Comparison of ENCODE assay signal across 12 cellular contexts in genomic region chr1:230863449-230863848, GRCh38. TPM values are rescaled to one million over a fixed set of nuclear protein-coding genes. Genes with fewer than 3 reads are reported as not detected.
DNase-seq lines count a peak whose midpoint lies in the region; ATAC-seq and TF ChIP-seq lines count a peak whose summit lies in the region.
"Had no signal": no experiment of that assay in that cellular context is flagged by ENCODE, and none has a peak within 500 bp of the region (broad histone marks: within the 10 kb centered on the region; RNA-seq: fewer than 3 reads in every experiment).

No MANE protein-coding gene starts in this region.

- WGBS in GM23248 (ENCODE audit: low coverage in 1 of 2, low lambda C conversion rate in 2 of 2, missing lambda C conversion rate in 2 of 2), 2 experiments, result 77 to 79% methylated on average over 6 of the region's 6 CpGs
- WGBS in sigmoid colon, 2 donors, result 25 to 48% methylated on average over 6 of the region's 6 CpGs

- peaks cover 94% of the 10 kb centered on the region for H3K79me2 ChIP-seq in GM23248 (ENCODE audit: insufficient read depth)
- no peaks in the 10 kb centered on the region for H3K79me2 ChIP-seq in OCI-LY7 (ENCODE audit: insufficient read depth, low read depth, low read length)

- no peak for TF ChIP-seq EP300 in sigmoid colon (IDR thresholded peaks at IDR 0.05)

- H3K9me2 ChIP-seq in GM23248 (ENCODE audit: insufficient read depth) (no peaks in the 10 kb centered on the region), OCI-LY7 (ENCODE audit: insufficient read depth, low read length) (no peaks in the 10 kb centered on the region)

- POLR2A ChIA-PET in OCI-LY7 (lab: Charles Lee), result interaction anchor here (1.6 kb wide), 1 partner anchor 11 kb away, joined by 4 read pairs; no protein-coding TSS in a partner anchor
- POLR2A ChIA-PET in GM10248 (lab: Yijun Ruan, JAX), result no interaction called here

- H3K36me3 ChIP-seq in GM23248 (ENCODE audit: low read depth) (no peaks in the 10 kb centered on the region; the same call in 1 of the 2 replicates), OCI-LY7 (ENCODE audit: insufficient read depth, low read length) (no peaks in the 10 kb centered on the region), left ventricle myocardium inferior (no peaks in the 10 kb centered on the region), sigmoid colon (no peaks in the 10 kb centered on the region)
- H3K36me3 ChIP-seq: suprapubic skin had no signal

- CTCF ChIA-PET in OCI-LY7 (lab: Charles Lee; ENCODE audit: unreplicated experiment) (interaction anchor here (0.6 kb wide), 1 partner anchor 303 kb away, joined by 3 read pairs; no protein-coding TSS in a partner anchor), GM10248 (lab: Yijun Ruan, JAX) (interaction anchor here (1.3 to 1.4 kb wide), 2 partner anchors 9 to 53 kb away, joined by 3 to 6 read pairs; no protein-coding TSS in a partner anchor)

- ATAC-seq in GM21619 (IDR thresholded peaks at IDR 0.05; ENCODE audit: unreplicated experiment), result no peak
- ATAC-seq in GM21381 (IDR thresholded peaks at IDR 0.05; ENCODE audit: unreplicated experiment), result no peak
- ATAC-seq: gastroesophageal sphincter had no signal

- in situ Hi-C loops in GM23248 (cut with MboI), result no loop called here

- H3K9ac ChIP-seq in GM23248, result no peak overlapping the region
- H3K9ac ChIP-seq: KMS-11 had no signal

- TF ChIP-seq CTCF in OCI-LY7 (conservative IDR thresholded peaks at IDR 0.05; ENCODE audit: low read length) (no peak), left ventricle myocardium inferior (IDR thresholded peaks at IDR 0.05; ENCODE audit: borderline replicate concordance) (no peak), sigmoid colon (IDR thresholded peaks at IDR 0.05) (no peak), GM10248 (IDR thresholded peaks at IDR 0.05; ENCODE audit: control extremely low read depth, extremely low read depth, low read depth, missing control alignments) (no peak)

- DNase-seq in GM23248, result no peak
- DNase-seq in OCI-LY7 (ENCODE audit: low spot score), result peak; percentile 32
- peak; percentile 42 for DNase-seq in left ventricle myocardium inferior
- no peak for DNase-seq in sigmoid colon
- no peak for DNase-seq in NCI-H2081 (lab: John Stamatoyannopoulos, UW)
- no peak for DNase-seq in GM10248 (ENCODE audit: extremely low spot score)
- DNase-seq: activated naive CD8-positive, alpha-beta T cell treated with anti-CD3 and anti-CD28 coated beads, Interleukin-2, amount 10 ng/mL, durations not matched to agents 7 days and 5 days had no signal

- no peaks in the 10 kb centered on the region for H3K9me3 ChIP-seq in GM23248 (ENCODE audit: low read depth)
- H3K9me3 ChIP-seq in OCI-LY7 (ENCODE audit: low read length), result no peaks in the 10 kb centered on the region
- no peaks in the 10 kb centered on the region for H3K9me3 ChIP-seq in left ventricle myocardium inferior (replicated peaks)
- no peaks in the 10 kb centered on the region for H3K9me3 ChIP-seq in sigmoid colon
- H3K9me3 ChIP-seq: gastroesophageal sphincter, suprapubic skin had no signal

- H3K4me3 ChIP-seq in GM23248 (no peak overlapping the region), OCI-LY7 (ENCODE audit: low read depth, low read length, poor library complexity, severe bottlenecking) (no peak overlapping the region), left ventricle myocardium inferior (no peak overlapping the region), sigmoid colon (no peak overlapping the region)
- H3K4me3 ChIP-seq: suprapubic skin had no signal

- no peak for TF ChIP-seq POLR2A in sigmoid colon (IDR thresholded peaks at IDR 0.05)

- H4K20me1 ChIP-seq in GM23248 (ENCODE audit: insufficient read depth), result peaks cover 7% of the 10 kb centered on the region
- no peaks in the 10 kb centered on the region for H4K20me1 ChIP-seq in OCI-LY7 (ENCODE audit: insufficient read depth, low read length)

- H3K4me1 ChIP-seq in GM23248 (ENCODE audit: insufficient read depth) (peaks cover 42% of the 10 kb centered on the region), OCI-LY7 (ENCODE audit: insufficient read depth, low read length, poor library complexity, severe bottlenecking) (peaks cover 21% of the 10 kb centered on the region), left ventricle myocardium inferior (peaks cover 96% of the 10 kb centered on the region), sigmoid colon (peaks cover 0 to 86% (median 77%) of the 10 kb centered on the region in 4 donors)

- H3K27ac ChIP-seq in GM23248 (no peak overlapping the region), OCI-LY7 (ENCODE audit: low read depth, low read length, poor library complexity, severe bottlenecking) (no peak overlapping the region), left ventricle myocardium inferior (replicated peaks) (peak overlapping the region; percentile 92), sigmoid colon (peak overlapping the region; percentile 17 to 95 (median 57))
- H3K27ac ChIP-seq: KMS-11 had no signal

- H3K4me2 ChIP-seq in GM23248 (ENCODE audit: unreplicated experiment) (peak overlapping the region; percentile 89), OCI-LY7 (ENCODE audit: low read length) (peak overlapping the region; percentile 40; the same call in 1 of the 2 replicates)
- H3K4me2 ChIP-seq: KMS-11 had no signal

- no peak overlapping the region for H2AFZ ChIP-seq in GM23248
- H2AFZ ChIP-seq in OCI-LY7 (ENCODE audit: low read length), result peak overlapping the region; percentile 36

- H3F3A ChIP-seq in GM23248 (ENCODE audit: insufficient read depth), result peaks cover 40% of the 10 kb centered on the region

- BruUV-seq in OCI-LY7 (replicated peaks; lab: Mats Ljungman, UMichigan), result no TSS peak

- H3K27me3 ChIP-seq in GM23248 (replicated peaks; ENCODE audit: insufficient read depth), result no peaks in the 10 kb centered on the region
- no peaks in the 10 kb centered on the region for H3K27me3 ChIP-seq in left ventricle myocardium inferior (ENCODE audit: low read depth)
- H3K27me3 ChIP-seq in sigmoid colon, result no peaks in the 10 kb centered on the region
- H3K27me3 ChIP-seq: gastroesophageal sphincter, suprapubic skin had no signal

- intact Hi-C loops in OCI-LY7 (cut with micrococcal nuclease; ENCODE audit: unreplicated experiment), result no loop called here
- intact Hi-C loops in left ventricle myocardium inferior (cut with micrococcal nuclease), result loop anchor here (10.0 kb wide), 1 partner anchor 49 kb away; no protein-coding TSS in a partner anchor
- intact Hi-C loops in sigmoid colon (cut with DNase I), result no loop called here

RNA-seq across cellular contexts. Expression of gene C1orf198, which starts 4.9 kb away (rescaled TPM):
- 108 and 123 TPM in 2 replicates for total RNA-seq in GM23248 (2014; rRNA removed; shearing (Covaris generic))
- 76.2 and 79.5 TPM in 2 replicates for polyA plus RNA-seq in GM23248 (2016; fragmentation: Nextera tagmentation; extraction: Ambion mirVana)
- total RNA-seq in OCI-LY7 (2014; rRNA removed; shearing (Covaris generic)), result 4.9 and 5.7 TPM in 2 replicates
- total RNA-seq in OCI-LY7 (2022), result 6.5 and 7.9 TPM in 2 replicates
- 32.7 TPM for total RNA-seq in left ventricle myocardium inferior
- total RNA-seq in sigmoid colon, result 10 to 100 TPM; 42.1 to 63.5 (median 55.5) TPM
- polyA plus RNA-seq in sigmoid colon, result 10 to 100 TPM in 1 of 3 donors, 1 to 10 TPM in 2; 4.9 to 11.7 (median 6.6) TPM

Comparison
In these comparisons a context has a peak if more than half of its experiments do, and no peak if none do; other contexts are left out.
1. DNase-seq: peak in OCI-LY7 (single experiment) and left ventricle myocardium inferior (single experiment); none in GM23248 (single experiment), sigmoid colon (single experiment), NCI-H2081 (0 of 2) and GM10248 (single experiment).
2. H3K27ac ChIP-seq: peak in left ventricle myocardium inferior (single experiment) and sigmoid colon (4 of 4); none in GM23248 (single experiment) and OCI-LY7 (single experiment).